1 cellular context compared by ENCODE assay signal in genomic region chr16:11212819-11213196, GRCh38.
TF ChIP-seq lines count a peak whose summit lies in the region.

No MANE protein-coding gene starts in this region.

TF ChIP-seq in GM12878, 131 proteins besides CTCF, POLR2A, EP300 and RAD21 (continued from another document):
- peak; percentile 20; the same call in 1 of the 2 replicates for TF ChIP-seq ZNF687 (IDR thresholded peaks at IDR 0.05)
- TF ChIP-seq ELK1 (IDR thresholded peaks at IDR 0.05; ENCODE audit: low read depth, low read length): no peak
- TF ChIP-seq IRF5 (IDR thresholded peaks at IDR 0.05; ENCODE audit: borderline replicate concordance): no peak
- TF ChIP-seq DPF2 (IDR thresholded peaks at IDR 0.05): peak; percentile 47; the same call in 1 of the 2 replicates
- peak in 1 of 2 experiments; percentile 43; a peak in 1 of 4 replicates for TF ChIP-seq IKZF2 (IDR thresholded peaks at IDR 0.05)
- TF ChIP-seq IKZF1 (conservative IDR thresholded peaks at IDR 0.05): peak; percentile 68
- TF ChIP-seq GATAD2B (conservative IDR thresholded peaks at IDR 0.05; ENCODE audit: low read depth): peak; percentile 53; the same call in 1 of the 2 replicates
- peak; percentile 75 for TF ChIP-seq MEF2B (IDR thresholded peaks at IDR 0.05; ENCODE audit: partially characterized antibody, poor library complexity, severe bottlenecking)
- TF ChIP-seq ZBTB11 (CRISPR knock-in tag; IDR thresholded peaks at IDR 0.05): no peak
